Comparison of ENCODE assay signal across 1 cellular context in genomic region chr4:154471032-154471431, GRCh38.
TF ChIP-seq lines count a peak whose summit lies in the region.

No MANE protein-coding gene starts in this region.

TF ChIP-seq in K562, 482 proteins besides CTCF, POLR2A, EP300 and RAD21 (continued from another document):
- TF ChIP-seq CUX1 (CRISPR knock-in tag; IDR thresholded peaks at IDR 0.05) = no peak
- TF ChIP-seq ILK (tag; IDR thresholded peaks at IDR 0.05; ENCODE audit: borderline replicate concordance, low read depth) = no peak
- no peak for TF ChIP-seq CTBP1 (IDR thresholded peaks at IDR 0.05; ENCODE audit: borderline replicate concordance)
- TF ChIP-seq E2F6 (IDR thresholded peaks at IDR 0.05; ENCODE audit: borderline replicate concordance in 1 of 2, extremely low read depth in 1 of 2, insufficient read depth in 1 of 2, insufficient read length in 1 of 2, low read depth in 1 of 2, low read length in 1 of 2, poor library complexity in 1 of 2, severe bottlenecking in 1 of 2) = no peak
- TF ChIP-seq NKRF (IDR thresholded peaks at IDR 0.05; ENCODE audit: borderline replicate concordance) = no peak
- TF ChIP-seq CREBBP (IDR thresholded peaks at IDR 0.05; ENCODE audit: low read depth, low read length) = no peak
- no peak for TF ChIP-seq RBFOX2 (IDR thresholded peaks at IDR 0.05; ENCODE audit: low read depth, low read length)
- TF ChIP-seq FOXP1 (CRISPR knock-in tag; IDR thresholded peaks at IDR 0.05) = no peak
- TF ChIP-seq ZBTB17 (CRISPR knock-in tag; IDR thresholded peaks at IDR 0.05) = no peak
- no peak for TF ChIP-seq PURB (CRISPR knock-in tag; IDR thresholded peaks at IDR 0.05; ENCODE audit: low read depth)
- no peak for TF ChIP-seq BCLAF1 (IDR thresholded peaks at IDR 0.05; ENCODE audit: borderline replicate concordance in 1 of 2, control insufficient read depth in 1 of 2, low read depth in 2 of 2, low read length in 1 of 2)
- TF ChIP-seq CHD7 (IDR thresholded peaks at IDR 0.05; ENCODE audit: low read depth, low read length) = no peak
